8 cellular contexts compared by ENCODE assay signal in the genomic region with DNA sequence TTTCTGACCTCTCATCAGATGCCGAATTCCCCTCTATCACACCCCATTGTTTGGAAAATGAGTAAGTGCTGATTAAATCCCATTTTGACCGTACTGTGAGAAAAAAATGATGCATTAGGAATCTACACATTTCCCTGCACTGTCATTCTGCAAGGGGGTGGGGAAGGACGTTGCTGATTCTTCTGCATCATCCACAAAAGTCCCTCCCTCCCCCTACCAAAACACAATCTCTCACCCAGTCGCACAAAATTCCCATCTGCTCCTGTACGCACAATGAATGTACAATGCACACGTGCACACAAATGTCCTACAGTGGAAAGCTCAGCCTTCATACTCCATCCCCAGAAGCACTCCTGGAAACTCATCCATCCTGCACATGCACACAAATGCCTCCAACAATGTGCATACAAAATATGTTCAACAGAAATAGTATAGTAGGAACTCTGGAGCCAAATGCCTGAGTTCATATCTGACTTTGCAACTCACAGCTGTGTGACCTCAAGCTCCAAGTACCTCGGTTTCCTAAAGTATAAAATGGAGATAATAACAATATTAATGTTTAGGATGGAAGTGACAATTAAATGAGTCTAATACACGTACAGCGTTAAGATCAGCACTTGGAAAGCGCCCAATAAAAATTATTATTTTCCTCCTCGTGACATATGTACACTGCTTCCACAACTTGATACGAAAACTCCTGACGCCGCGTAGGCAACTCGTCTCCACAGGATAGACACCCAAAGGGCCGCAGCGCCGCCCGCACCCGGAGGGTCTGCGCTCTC. TPM values are rescaled to one million over a fixed set of nuclear protein-coding genes. Genes with fewer than 3 reads are reported as not detected.
DNase-seq lines count a peak whose midpoint lies in the region; ATAC-seq and TF ChIP-seq lines count a peak whose summit lies in the region.

No MANE protein-coding gene starts in this region.

- H3K4me1 Mint-ChIP-seq in activated CD8-positive, alpha-beta memory T cell treated with anti-CD3 and anti-CD28 coated beads, Interleukin-2, amount 10 ng/mL, durations not matched to agents 7 days and 5 days: peaks cover 77% of the 10 kb centered on the region

- CTCF ChIA-PET in activated CD8-positive, alpha-beta memory T cell treated with anti-CD3 and anti-CD28 coated beads, Interleukin-2, amount 10 ng/mL, durations not matched to agents 7 days and 5 days (lab: Charles Lee): interaction anchor here (1.0 to 6.3 kb wide), 10 partner anchors 11 to 85 kb away, joined by 3 to 39 read pairs (median 6); no protein-coding TSS in a partner anchor

- H3K4me1 ChIP-seq in Peyer's patch: peaks cover 5 to 79% (median 35%) of the 10 kb centered on the region in 4 donors
- H3K4me1 ChIP-seq in muscle layer of colon (ENCODE audit: insufficient read depth, low read length): peaks cover 27% of the 10 kb centered on the region

- peak overlapping the region; percentile 97 to 100 (median 98) for H3K27ac ChIP-seq in Peyer's patch
- peak overlapping the region; percentile 94 for H3K27ac ChIP-seq in cingulate gyrus (ENCODE audit: low read depth, low read length)
- peak overlapping the region; percentile 89 for H3K27ac ChIP-seq in muscle layer of colon (ENCODE audit: low read depth, low read length)

- peak overlapping the region; percentile 78 for H3K27ac Mint-ChIP-seq in activated CD8-positive, alpha-beta memory T cell treated with anti-CD3 and anti-CD28 coated beads, Interleukin-2, amount 10 ng/mL, durations not matched to agents 7 days and 5 days

- no peaks in the 10 kb centered on the region for H3K27me3 ChIP-seq in Peyer's patch
- H3K27me3 ChIP-seq in muscle layer of colon (ENCODE audit: control insufficient read depth in 1 of 2, insufficient read depth in 2 of 2, low read length in 2 of 2): no peaks in the 10 kb centered on the region

- H3K9me3 ChIP-seq in Peyer's patch (no peaks in the 10 kb centered on the region), muscle layer of colon (ENCODE audit: low read length) (no peaks in the 10 kb centered on the region)

- peak overlapping the region; percentile 82 to 93 (median 86) for H3K4me3 ChIP-seq in Peyer's patch
- peak overlapping the region; percentile 76 to 77 for H3K4me3 ChIP-seq in muscle layer of colon (ENCODE audit: low read depth in 1 of 2, low read length in 2 of 2)

- no peak for DNase-seq in activated CD8-positive, alpha-beta memory T cell treated with anti-CD3 and anti-CD28 coated beads, Interleukin-2, amount 10 ng/mL, durations not matched to agents 7 days and 5 days
- DNase-seq in activated CD8-positive, alpha-beta memory T cell treated with anti-CD3 and anti-CD28 coated beads, Interleukin-2, amount 50 U/mL, for 48 hours: no peak
- DNase-seq in Peyer's patch: no peak

- no peaks in the 10 kb centered on the region for H3K27me3 Mint-ChIP-seq in activated CD8-positive, alpha-beta memory T cell treated with anti-CD3 and anti-CD28 coated beads, Interleukin-2, amount 10 ng/mL, durations not matched to agents 7 days and 5 days

- H3K36me3 ChIP-seq in Peyer's patch (peaks cover 0 to 10% (median 0%) of the 10 kb centered on the region in 3 donors), muscle layer of colon (ENCODE audit: insufficient read depth, low read length) (no peaks in the 10 kb centered on the region)

- TF ChIP-seq POLR2A in Peyer's patch (IDR thresholded peaks at IDR 0.05): no peak

- H3K4me3 Mint-ChIP-seq in activated CD8-positive, alpha-beta memory T cell treated with anti-CD3 and anti-CD28 coated beads, Interleukin-2, amount 10 ng/mL, durations not matched to agents 7 days and 5 days: peak overlapping the region; percentile 78

- ATAC-seq in activated CD8-positive, alpha-beta memory T cell treated with anti-CD3 and anti-CD28 coated beads, Interleukin-2, amount 10 ng/mL, durations not matched to agents 7 days and 5 days: no peak
- ATAC-seq in HG02588 (IDR thresholded peaks at IDR 0.05; ENCODE audit: unreplicated experiment) (no peak), HG03571 (IDR thresholded peaks at IDR 0.05; ENCODE audit: unreplicated experiment) (no peak), GM19455 (IDR thresholded peaks at IDR 0.05; ENCODE audit: unreplicated experiment) (no peak)

- no peak for TF ChIP-seq CTCF in Peyer's patch (IDR thresholded peaks at IDR 0.05)

- no peaks in the 10 kb centered on the region for H3K9me3 Mint-ChIP-seq in activated CD8-positive, alpha-beta memory T cell treated with anti-CD3 and anti-CD28 coated beads, Interleukin-2, amount 10 ng/mL, durations not matched to agents 7 days and 5 days (ENCODE audit: low read depth)

- peaks cover 36% of the 10 kb centered on the region for H3K36me3 Mint-ChIP-seq in activated CD8-positive, alpha-beta memory T cell treated with anti-CD3 and anti-CD28 coated beads, Interleukin-2, amount 10 ng/mL, durations not matched to agents 7 days and 5 days

- peak overlapping the region; percentile 32 for H3K9ac ChIP-seq in muscle layer of colon (ENCODE audit: low read length)

RNA-seq across cellular contexts. Expression of a gene that starts 0.8 kb away (rescaled TPM):
- 100 to 1,000 TPM; 136 to 201 TPM for total RNA-seq in activated CD8-positive, alpha-beta memory T cell treated with anti-CD3 and anti-CD28 coated beads, Interleukin-2, amount 10 ng/mL, durations not matched to agents 7 days and 5 days
- 100 to 1,000 TPM; 191 to 352 (median 266) TPM for total RNA-seq in Peyer's patch

RNA-seq across cellular contexts. Expression of a gene that starts 59.6 kb away (rescaled TPM):
- not detected for total RNA-seq in activated CD8-positive, alpha-beta memory T cell treated with anti-CD3 and anti-CD28 coated beads, Interleukin-2, amount 10 ng/mL, durations not matched to agents 7 days and 5 days
- 100 to 1,000 TPM; 143 to 690 (median 479) TPM for total RNA-seq in Peyer's patch

Comparison
In these comparisons a context has a peak if more than half of its experiments do, and no peak if none do; other contexts are left out.
1. RNA of a gene that starts 59.6 kb away (total RNA-seq): 143 to 690 TPM in Peyer's patch; not detected in activated CD8-positive, alpha-beta memory T cell treated with anti-CD3 and anti-CD28 coated beads, Interleukin-2, amount 10 ng/mL, durations not matched to agents 7 days and 5 days; every median in the first group is over 100 times any median in the second.
2. Peak in every context shown above with its lines, with median percentiles within 50 percentile points of each other: H3K27ac ChIP-seq.